In genomic region chr7:109073543-109073942, GRCh38 we compare ENCODE assay signal across 7 cellular contexts.
"Had no signal": no experiment of that assay in that cellular context is flagged by ENCODE, and none has a peak within 500 bp of the region (broad histone marks: within the 10 kb centered on the region; RNA-seq: fewer than 3 reads in every experiment).

No MANE protein-coding gene starts in this region.

- DNase-seq: IMR-90, KBM-7, KG1 had no signal

- H3K27me3 Mint-ChIP-seq: IgD-negative memory B cell had no signal

- H3K4me3 ChIP-seq: K562 had no signal

- H3K36me3 Mint-ChIP-seq: IgD-negative memory B cell had no signal

- H3K4me3 Mint-ChIP-seq: IgD-negative memory B cell had no signal

- H3K27ac ChIP-seq: HL-60 had no signal

- H3K4me1 Mint-ChIP-seq: IgD-negative memory B cell had no signal

- H3K27ac Mint-ChIP-seq: IgD-negative memory B cell had no signal

- ATAC-seq: HepG2, K562 had no signal
